Comparison of ENCODE assay signal across 25 cellular contexts in genomic region chr19:33488826-33489225, GRCh38. TPM values are rescaled to one million over a fixed set of nuclear protein-coding genes. Genes with fewer than 3 reads are reported as not detected.
DNase-seq lines count a peak whose midpoint lies in the region; ATAC-seq, FAIRE-seq and TF ChIP-seq lines count a peak whose summit lies in the region.
"Had no signal": no experiment of that assay in that cellular context is flagged by ENCODE, and none has a peak within 500 bp of the region (broad histone marks: within the 10 kb centered on the region; RNA-seq: fewer than 3 reads in every experiment).

No MANE protein-coding gene starts in this region.

- POLR2A ChIA-PET in activated CD4-positive, alpha-beta T cell treated with anti-CD3 and anti-CD28 coated beads, Interleukin-2, amount 10 ng/mL, durations not matched to agents 7 days and 5 days (lab: Charles Lee): no interaction called here
- POLR2A ChIA-PET in A673 (lab: Charles Lee; ENCODE audit: low non-redundant PET): interaction anchor here (0.6 to 0.7 kb wide), 2 partner anchors 20 to 1777 kb away, joined by 3 read pairs; no protein-coding TSS in a partner anchor

- CTCF ChIA-PET in activated CD4-positive, alpha-beta T cell treated with anti-CD3 and anti-CD28 coated beads, Interleukin-2, amount 10 ng/mL, durations not matched to agents 7 days and 5 days (lab: Charles Lee): no interaction called here
- CTCF ChIA-PET in A673 (lab: Charles Lee): interaction anchor here (0.6 kb wide), 1 partner anchor 289 kb away, joined by 3 read pairs; no protein-coding TSS in a partner anchor

- no peak for TF ChIP-seq POLR2A in spleen (IDR thresholded peaks at IDR 0.05)

- H3K4me1 ChIP-seq in RWPE2 (ENCODE audit: insufficient read depth, poor library complexity, severe bottlenecking) (no peaks in the 10 kb centered on the region), left lung (no peaks in the 10 kb centered on the region), spleen (no peaks in the 10 kb centered on the region), A673 (ENCODE audit: insufficient read depth, low read length, poor library complexity, severe bottlenecking) (peaks cover 20% of the 10 kb centered on the region)
- H3K4me1 ChIP-seq: HAP-1 had no signal

- no peaks in the 10 kb centered on the region for H3K9me3 Mint-ChIP-seq in activated CD4-positive, alpha-beta T cell treated with anti-CD3 and anti-CD28 coated beads, Interleukin-2, amount 10 ng/mL, durations not matched to agents 7 days and 5 days
- H3K9me3 Mint-ChIP-seq: GM23338 had no signal

- peak overlapping the region; percentile 62 for H3K27ac Mint-ChIP-seq in activated CD4-positive, alpha-beta T cell treated with anti-CD3 and anti-CD28 coated beads, Interleukin-2, amount 10 ng/mL, durations not matched to agents 7 days and 5 days
- H3K27ac Mint-ChIP-seq: CD8-positive, alpha-beta T cell; GM23338 had no signal

- H3K27ac ChIP-seq in RWPE2 (ENCODE audit: poor library complexity, severe bottlenecking) (no peak overlapping the region), left lung (no peak overlapping the region), spleen (no peak overlapping the region), A673 (ENCODE audit: low read depth, low read length, poor library complexity, severe bottlenecking) (no peak overlapping the region)
- H3K27ac ChIP-seq: 22Rv1 had no signal

- H3K4me3 Mint-ChIP-seq in activated CD4-positive, alpha-beta T cell treated with anti-CD3 and anti-CD28 coated beads, Interleukin-2, amount 10 ng/mL, durations not matched to agents 7 days and 5 days: no peak overlapping the region
- H3K4me3 Mint-ChIP-seq: CD8-positive, alpha-beta T cell; GM23338 had no signal

- H3K36me3 ChIP-seq in RWPE2 (ENCODE audit: low read depth) (no peaks in the 10 kb centered on the region), left lung (peaks cover 0 to 21% of the 10 kb centered on the region in 2 donors), spleen (peaks cover 0 to 61% (median 1%) of the 10 kb centered on the region in 6 donors), A673 (ENCODE audit: insufficient read depth, low read length, poor library complexity, severe bottlenecking) (no peaks in the 10 kb centered on the region)
- H3K36me3 ChIP-seq: HAP-1 had no signal

- no peak for TF ChIP-seq CTCF in RWPE2 (IDR thresholded peaks at IDR 0.05; ENCODE audit: poor library complexity, severe bottlenecking)
- TF ChIP-seq CTCF in left lung (IDR thresholded peaks at IDR 0.05): no peak
- TF ChIP-seq CTCF in spleen (IDR thresholded peaks at IDR 0.05 in 8 of 11, conservative IDR thresholded peaks at IDR 0.05 in 3 of 11): no peak
- no peak for TF ChIP-seq CTCF in A673 (conservative IDR thresholded peaks at IDR 0.05; ENCODE audit: low read depth, low read length)

- intact Hi-C loops in left lung (cut with DNase I): no loop called here
- intact Hi-C loops in spleen (cut with DNase I; ENCODE audit: low total_unique reads): no loop called here
- intact Hi-C loops in A673 (cut with micrococcal nuclease; ENCODE audit: unreplicated experiment): no loop called here

- 88 to 99% (median 93%) methylated on average over 2 to 8 of the region's 8 CpGs for WGBS in spleen, 5 donors

- no TSS peak for BruUV-seq in A673 (replicated peaks; lab: Mats Ljungman, UMichigan)

- FAIRE-seq in frontal cortex (lab: Jason Lieb, UNC): no peak
- FAIRE-seq: GM12891, HTR-8/SVneo had no signal

- H3K9me3 ChIP-seq in RWPE2 (ENCODE audit: severe bottlenecking) (no peaks in the 10 kb centered on the region), left lung (no peaks in the 10 kb centered on the region), spleen (peaks cover 0 to 8% (median under 1%) of the 10 kb centered on the region in 8 donors), A673 (ENCODE audit: low read depth, low read length, poor library complexity, severe bottlenecking) (no peaks in the 10 kb centered on the region)
- H3K9me3 ChIP-seq: HAP-1 had no signal

- no peak for DNase-seq in activated CD4-positive, alpha-beta T cell treated with anti-CD3 and anti-CD28 coated beads, Interleukin-2, amount 10 ng/mL, durations not matched to agents 7 days and 5 days
- DNase-seq in activated CD4-positive, alpha-beta T cell treated with anti-CD3 and anti-CD28 coated beads, Interleukin-2, amount 50 U/mL, for 4 hours: no peak
- peak; percentile 45 for DNase-seq in RWPE2 (ENCODE audit: low spot score)
- DNase-seq in left lung: peak; percentile 19 to 66
- DNase-seq in spleen: peak; percentile 65
- DNase-seq in A673 (ENCODE audit: low spot score): no peak
- no peak for DNase-seq in frontal cortex (ENCODE audit: low spot score in 2 of 2)
- DNase-seq: AML-193; C1 segment of cervical spinal cord; CD8-positive, alpha-beta T cell; DND-41; KG1; NCI-H1105; NCI-H146; NCI-H2029 treated with DMSO at 0.1 percent for 48 hours; NCI-H345; NCI-H524 treated with DMSO at 0.1 percent for 48 hours; NCI-H82 had no signal

- H3K27me3 ChIP-seq in RWPE2 (ENCODE audit: insufficient read depth, poor library complexity, severe bottlenecking): no peaks in the 10 kb centered on the region
- no peaks in the 10 kb centered on the region for H3K27me3 ChIP-seq in left lung
- no peaks in the 10 kb centered on the region for H3K27me3 ChIP-seq in spleen (replicated peaks in 1 of 7)
- H3K27me3 ChIP-seq in A673 (replicated peaks; ENCODE audit: insufficient read depth, low read depth, low read length, poor library complexity): no peaks in the 10 kb centered on the region

- no peak for ATAC-seq in RWPE2 (ENCODE audit: low read depth)
- no peak for ATAC-seq in left lung
- ATAC-seq in HG03565 (IDR thresholded peaks at IDR 0.05; ENCODE audit: unreplicated experiment): no peak
- ATAC-seq: CD8-positive, alpha-beta T cell; GM23338; Panc1 had no signal

- H3K27me3 Mint-ChIP-seq in activated CD4-positive, alpha-beta T cell treated with anti-CD3 and anti-CD28 coated beads, Interleukin-2, amount 10 ng/mL, durations not matched to agents 7 days and 5 days: no peaks in the 10 kb centered on the region

- H3K36me3 Mint-ChIP-seq in activated CD4-positive, alpha-beta T cell treated with anti-CD3 and anti-CD28 coated beads, Interleukin-2, amount 10 ng/mL, durations not matched to agents 7 days and 5 days (ENCODE audit: low read depth): no peaks in the 10 kb centered on the region

- H3K4me1 Mint-ChIP-seq in activated CD4-positive, alpha-beta T cell treated with anti-CD3 and anti-CD28 coated beads, Interleukin-2, amount 10 ng/mL, durations not matched to agents 7 days and 5 days: no peaks in the 10 kb centered on the region
- H3K4me1 Mint-ChIP-seq: GM23338 had no signal

- no peak overlapping the region for H3K4me3 ChIP-seq in RWPE2 (ENCODE audit: severe bottlenecking)
- H3K4me3 ChIP-seq in left lung: no peak overlapping the region
- no peak overlapping the region for H3K4me3 ChIP-seq in spleen
- H3K4me3 ChIP-seq in A673 (ENCODE audit: low read depth, low read length, poor library complexity, severe bottlenecking): no peak overlapping the region
- H3K4me3 ChIP-seq: GM23338, HAP-1 had no signal

RNA-seq across cellular contexts. Expression of gene PEPD, which starts 32.8 kb away (rescaled TPM):
- total RNA-seq in activated CD4-positive, alpha-beta T cell treated with anti-CD3 and anti-CD28 coated beads, Interleukin-2, amount 10 ng/mL, durations not matched to agents 7 days and 5 days: 10 to 100 TPM; 38.1 to 44.5 TPM
- 10 to 100 TPM; 73.2 to 90.1 TPM for total RNA-seq in left lung
- 10 to 100 TPM; 54.8 to 98.3 (median 70.7) TPM for total RNA-seq in spleen
- polyA plus RNA-seq in spleen: 10 to 100 TPM; 38.4 to 72.2 (median 62.0) TPM
- 73.9 and 82.2 TPM in 2 replicates for total RNA-seq in A673 (2021)
- 28.1 TPM for total RNA-seq in frontal cortex

Comparison
In these comparisons a context has a peak if more than half of its experiments do, and no peak if none do; other contexts are left out.
1. DNase-seq: peak in RWPE2 (single experiment), left lung (2 of 2) and spleen (single experiment); none in activated CD4-positive, alpha-beta T cell treated with anti-CD3 and anti-CD28 coated beads, Interleukin-2, amount 10 ng/mL, durations not matched to agents 7 days and 5 days (single experiment), activated CD4-positive, alpha-beta T cell treated with anti-CD3 and anti-CD28 coated beads, Interleukin-2, amount 50 U/mL, for 4 hours (0 of 2), A673 (single experiment) and frontal cortex (0 of 2).